ENCODE assay signal across 7 cellular contexts in genomic region chr11:46352063-46352841, GRCh38. TPM values are rescaled to one million over a fixed set of nuclear protein-coding genes. Genes with fewer than 3 reads are reported as not detected.
DNase-seq lines count a peak whose midpoint lies in the region; ATAC-seq lines count a peak whose summit lies in the region.

No MANE protein-coding gene starts in this region.

- H3K36me3 Mint-ChIP-seq in T-cell, result peaks cover 3% of the 10 kb centered on the region
- peaks cover 3% of the 10 kb centered on the region for H3K36me3 Mint-ChIP-seq in activated naive CD8-positive, alpha-beta T cell treated with anti-CD3 and anti-CD28 coated beads, Interleukin-2, amount 50 U/mL, for 24 hours (ENCODE audit: low read depth)

- no peaks in the 10 kb centered on the region for H3K27me3 ChIP-seq in HAP-1 (ENCODE audit: low read depth)
- H3K27me3 ChIP-seq in right cardiac atrium (ENCODE audit: control insufficient read depth, insufficient read depth), result no peaks in the 10 kb centered on the region

- H3K9me3 ChIP-seq in HAP-1 (no peaks in the 10 kb centered on the region), right cardiac atrium (ENCODE audit: control insufficient read depth, low read length) (no peaks in the 10 kb centered on the region)

- H3K36me3 ChIP-seq in HAP-1 (replicated peaks), result peaks cover 3% of the 10 kb centered on the region; the same call in 1 of the 2 replicates

- H3K4me3 Mint-ChIP-seq in T-cell, result peak overlapping the region; percentile 74 to 85 (median 78)
- peak overlapping the region; percentile 74 for H3K4me3 Mint-ChIP-seq in activated naive CD8-positive, alpha-beta T cell treated with anti-CD3 and anti-CD28 coated beads, Interleukin-2, amount 50 U/mL, for 24 hours

- H3K27me3 Mint-ChIP-seq in T-cell, result no peaks in the 10 kb centered on the region
- no peaks in the 10 kb centered on the region for H3K27me3 Mint-ChIP-seq in activated naive CD8-positive, alpha-beta T cell treated with anti-CD3 and anti-CD28 coated beads, Interleukin-2, amount 50 U/mL, for 24 hours

- peak overlapping the region; percentile 93 to 98 for H3K27ac Mint-ChIP-seq in T-cell
- peak overlapping the region; percentile 80 for H3K27ac Mint-ChIP-seq in activated naive CD8-positive, alpha-beta T cell treated with anti-CD3 and anti-CD28 coated beads, Interleukin-2, amount 50 U/mL, for 24 hours

- in situ Hi-C loops in HAP-1 (cut with MboI; ENCODE audit: low sequenced_read_pairs), result no loop called here

- H3K4me3 ChIP-seq in HAP-1, result peak overlapping the region; percentile 15
- no peak overlapping the region for H3K4me3 ChIP-seq in right cardiac atrium (ENCODE audit: low read length)

- H3K4me1 ChIP-seq in HAP-1, result no peaks in the 10 kb centered on the region
- H3K4me1 ChIP-seq in right cardiac atrium (ENCODE audit: control insufficient read depth, insufficient read depth, low read length), result peaks cover 20% of the 10 kb centered on the region

- intact Hi-C loops in right cardiac atrium (cut with DNase I), result no loop called here

- POLR2A ChIA-PET in T-cell (lab: Charles Lee), result interaction anchor here in 1 of 2 donors (0.5 to 1.5 kb wide), 2 partner anchors 9 to 54 kb away, joined by 3 read pairs; no protein-coding TSS in a partner anchor

- ATAC-seq in T-cell (replicated peaks in 1 of 4), result peak; percentile 29 to 71 (median 38)
- ATAC-seq in activated naive CD8-positive, alpha-beta T cell treated with anti-CD3 and anti-CD28 coated beads, Interleukin-2, amount 50 U/mL, for 24 hours, result peak; percentile 30
- ATAC-seq in right cardiac atrium, result peak; percentile 2 to 34

- peaks cover 78 to 85% (median 84%) of the 10 kb centered on the region in 3 donors for H3K4me1 Mint-ChIP-seq in T-cell
- peaks cover 82% of the 10 kb centered on the region for H3K4me1 Mint-ChIP-seq in activated naive CD8-positive, alpha-beta T cell treated with anti-CD3 and anti-CD28 coated beads, Interleukin-2, amount 50 U/mL, for 24 hours

- DNase-seq in HAP-1 (ENCODE audit: low spot score in 2 of 2) (peak; percentile 38 to 76), T-cell (peak; percentile 54 to 82 (median 74)), right cardiac atrium (peak; percentile 63 to 83 (median 74)), dedifferentiated amniotic fluid mesenchymal stem cell (ENCODE audit: extremely low spot score) (no peak), glomerular visceral epithelial cell (ENCODE audit: extremely low spot score) (no peak)
- DNase-seq in activated naive CD8-positive, alpha-beta T cell treated with anti-CD3 and anti-CD28 coated beads, Interleukin-2, amount 50 U/mL, for 24 hours, result peak; percentile 81
- peak; percentile 80 for DNase-seq in stimulated activated CD4-positive, alpha-beta T cell treated with anti-CD3 and anti-CD28 coated beads, Interleukin-15, amount 100 ng/mL, for 24 hours

- H3K9me3 Mint-ChIP-seq in T-cell, result no peaks in the 10 kb centered on the region
- H3K9me3 Mint-ChIP-seq in activated naive CD8-positive, alpha-beta T cell treated with anti-CD3 and anti-CD28 coated beads, Interleukin-2, amount 50 U/mL, for 24 hours, result no peaks in the 10 kb centered on the region

- WGBS in right cardiac atrium, result 45% methylated on average over 33 of the region's 33 CpGs

- H3K27ac ChIP-seq in right cardiac atrium (ENCODE audit: low read length), result peak overlapping the region; percentile 81

- CTCF ChIA-PET in T-cell (lab: Charles Lee), result interaction anchor here (0.6 to 3.2 kb wide), 15 partner anchors 8 to 265 kb away, joined by 3 to 15 read pairs (median 4); partner anchors contain the start of genes ATG13 (in 1 of the 2) and HARBI1 (in 1 of the 2)

RNA-seq across cellular contexts. Expression of gene DGKZ, which starts 5.0 kb away (rescaled TPM):
- total RNA-seq in T-cell, result 100 to 1,000 TPM; 235 to 318 (median 251) TPM
- total RNA-seq in right cardiac atrium, result 100 to 1,000 TPM in 2 of 4 donors, 10 to 100 TPM in 2; 75.8 to 108 (median 100) TPM
- polyA plus RNA-seq in right cardiac atrium, result 87.5 TPM

RNA-seq across cellular contexts. Expression of gene MDK, which starts 29.2 kb away (rescaled TPM):
- 1 to 10 TPM; 5.8 to 8.6 (median 8.3) TPM for total RNA-seq in T-cell
- 10 to 100 TPM in 3 of 4 donors, 1 to 10 TPM in 1; 9.9 to 18.8 (median 11.9) TPM for total RNA-seq in right cardiac atrium
- polyA plus RNA-seq in right cardiac atrium, result 10.1 TPM

RNA-seq across cellular contexts. Expression of gene CHRM4, which starts 39.3 kb away (rescaled TPM):
- total RNA-seq in T-cell (1 to 10 TPM in 2 of 5 donors, under 1 TPM in 2, not detected in 1; 0.18 to 3.9 (median 1.5) TPM), right cardiac atrium (under 1 TPM in 2 of 4 donors, not detected in 2; 0.14 to 0.53 TPM)
- 0.20 TPM for polyA plus RNA-seq in right cardiac atrium

Comparison
In these comparisons a context has a peak if more than half of its experiments do, and no peak if none do; other contexts are left out.
1. DNase-seq: peak in HAP-1 (2 of 2), T-cell (34 of 34), activated naive CD8-positive, alpha-beta T cell treated with anti-CD3 and anti-CD28 coated beads, Interleukin-2, amount 50 U/mL, for 24 hours (single experiment), right cardiac atrium (3 of 3) and stimulated activated CD4-positive, alpha-beta T cell treated with anti-CD3 and anti-CD28 coated beads, Interleukin-15, amount 100 ng/mL, for 24 hours (single experiment); none in dedifferentiated amniotic fluid mesenchymal stem cell (single experiment) and glomerular visceral epithelial cell (single experiment).
2. Peak in every context shown above with its lines, with median percentiles within 50 percentile points of each other: ATAC-seq.